9 cellular contexts compared by ENCODE assay signal in genomic region chr5:57692582-57693487, GRCh38.
DNase-seq lines count a peak whose midpoint lies in the region; ATAC-seq and TF ChIP-seq lines count a peak whose summit lies in the region.
"Had no signal": no experiment of that assay in that cellular context is flagged by ENCODE, and none has a peak within 500 bp of the region (broad histone marks: within the 10 kb centered on the region; RNA-seq: fewer than 3 reads in every experiment).

No MANE protein-coding gene starts in this region.

- H3K4me3 ChIP-seq in GM12864 (ENCODE audit: low read depth, low read length): no peak overlapping the region
- H3K4me3 ChIP-seq: Peyer's patch had no signal

- ATAC-seq in activated naive CD8-positive, alpha-beta T cell treated with anti-CD3 and anti-CD28 coated beads, Interleukin-2, amount 50 U/mL, for 24 hours: peak; percentile 71
- ATAC-seq in HG02840 (IDR thresholded peaks at IDR 0.05; ENCODE audit: low FRiP score, unreplicated experiment): no peak
- no peak for ATAC-seq in natural killer cell treated with Interleukin-12 subunit alpha and Interleukin-12 subunit beta and Interleukin-15 and Interleukin-18, amount 100 ng/mL, for 72 hours

- no peaks in the 10 kb centered on the region for H3K9me3 Mint-ChIP-seq in activated naive CD8-positive, alpha-beta T cell treated with anti-CD3 and anti-CD28 coated beads, Interleukin-2, amount 50 U/mL, for 24 hours
- H3K9me3 Mint-ChIP-seq in natural killer cell treated with Interleukin-12 subunit alpha and Interleukin-12 subunit beta and Interleukin-15 and Interleukin-18, amount 100 ng/mL, for 72 hours: peaks cover 3% of the 10 kb centered on the region

- H3K4me3 Mint-ChIP-seq in activated naive CD8-positive, alpha-beta T cell treated with anti-CD3 and anti-CD28 coated beads, Interleukin-2, amount 50 U/mL, for 24 hours: no peak overlapping the region
- H3K4me3 Mint-ChIP-seq in natural killer cell treated with Interleukin-12 subunit alpha and Interleukin-12 subunit beta and Interleukin-15 and Interleukin-18, amount 100 ng/mL, for 72 hours: no peak overlapping the region

- TF ChIP-seq CTCF in GM12864 (IDR thresholded peaks at IDR 0.05; ENCODE audit: low read depth, low read length, missing control alignments): no peak

- no peaks in the 10 kb centered on the region for H3K36me3 Mint-ChIP-seq in activated naive CD8-positive, alpha-beta T cell treated with anti-CD3 and anti-CD28 coated beads, Interleukin-2, amount 50 U/mL, for 24 hours (ENCODE audit: low read depth)
- no peaks in the 10 kb centered on the region for H3K36me3 Mint-ChIP-seq in natural killer cell treated with Interleukin-12 subunit alpha and Interleukin-12 subunit beta and Interleukin-15 and Interleukin-18, amount 100 ng/mL, for 72 hours

- H3K27ac Mint-ChIP-seq in activated naive CD8-positive, alpha-beta T cell treated with anti-CD3 and anti-CD28 coated beads, Interleukin-2, amount 50 U/mL, for 24 hours: no peak overlapping the region
- no peak overlapping the region for H3K27ac Mint-ChIP-seq in natural killer cell treated with Interleukin-12 subunit alpha and Interleukin-12 subunit beta and Interleukin-15 and Interleukin-18, amount 100 ng/mL, for 72 hours

- no peaks in the 10 kb centered on the region for H3K4me1 Mint-ChIP-seq in activated naive CD8-positive, alpha-beta T cell treated with anti-CD3 and anti-CD28 coated beads, Interleukin-2, amount 50 U/mL, for 24 hours
- no peaks in the 10 kb centered on the region for H3K4me1 Mint-ChIP-seq in natural killer cell treated with Interleukin-12 subunit alpha and Interleukin-12 subunit beta and Interleukin-15 and Interleukin-18, amount 100 ng/mL, for 72 hours (ENCODE audit: low read depth in 2 of 2)

- DNase-seq in GM12864 (ENCODE audit: low read depth) (peak; percentile 3), HK-2 (ENCODE audit: unreplicated experiment) (peak; percentile 68), cardiac septum (ENCODE audit: low spot score) (peak; percentile 80), pulmonary artery endothelial cell (ENCODE audit: low read depth, low spot score) (peak; percentile 62), NCI-H146 (lab: John Stamatoyannopoulos, UW) (no peak)
- DNase-seq in activated naive CD8-positive, alpha-beta T cell treated with anti-CD3 and anti-CD28 coated beads, Interleukin-2, amount 50 U/mL, for 24 hours: peak; percentile 5
- DNase-seq in natural killer cell treated with Interleukin-12 subunit alpha and Interleukin-12 subunit beta and Interleukin-15 and Interleukin-18, amount 100 ng/mL, for 72 hours (ENCODE audit: low spot score): no peak

- intact Hi-C loops in cardiac septum (cut with DNase I): loop anchor here (1.0 to 5.0 kb wide), 3 partner anchors 30 to 191 kb away; no protein-coding TSS in a partner anchor

- H3K27me3 Mint-ChIP-seq in activated naive CD8-positive, alpha-beta T cell treated with anti-CD3 and anti-CD28 coated beads, Interleukin-2, amount 50 U/mL, for 24 hours: peaks cover 2% of the 10 kb centered on the region
- peaks cover 0 to 3% of the 10 kb centered on the region in 2 donors for H3K27me3 Mint-ChIP-seq in natural killer cell treated with Interleukin-12 subunit alpha and Interleukin-12 subunit beta and Interleukin-15 and Interleukin-18, amount 100 ng/mL, for 72 hours

Comparison
In these comparisons a context has a peak if more than half of its experiments do, and no peak if none do; other contexts are left out.
1. DNase-seq: peak in GM12864 (single experiment), HK-2 (single experiment), activated naive CD8-positive, alpha-beta T cell treated with anti-CD3 and anti-CD28 coated beads, Interleukin-2, amount 50 U/mL, for 24 hours (single experiment), cardiac septum (single experiment) and pulmonary artery endothelial cell (single experiment); none in NCI-H146 (single experiment) and natural killer cell treated with Interleukin-12 subunit alpha and Interleukin-12 subunit beta and Interleukin-15 and Interleukin-18, amount 100 ng/mL, for 72 hours (single experiment).